In genomic region chr3:149658444-149659172, GRCh38 we compare ENCODE assay signal across 8 cellular contexts. TPM values are rescaled to one million over a fixed set of nuclear protein-coding genes. Genes with fewer than 3 reads are reported as not detected.
DNase-seq lines count a peak whose midpoint lies in the region; ATAC-seq and TF ChIP-seq lines count a peak whose summit lies in the region.

No MANE protein-coding gene starts in this region.

- no peak for TF ChIP-seq POLR2A in esophagus squamous epithelium (IDR thresholded peaks at IDR 0.05)

- POLR2A ChIA-PET in A673 (lab: Charles Lee; ENCODE audit: low non-redundant PET) = interaction anchor here (0.7 to 1.5 kb wide), 7 partner anchors 13 to 85 kb away, joined by 3 to 11 read pairs (median 3); no protein-coding TSS in a partner anchor

- 3 to 6% methylated on average over 7 to 14 of the region's 33 CpGs for WGBS in esophagus squamous epithelium, 2 donors

- peak overlapping the region; percentile 99 for H3K27ac ChIP-seq in A673 (ENCODE audit: low read depth, low read length, poor library complexity, severe bottlenecking)
- peak overlapping the region; percentile 95 to 98 (median 97) for H3K27ac ChIP-seq in esophagus squamous epithelium
- H3K27ac ChIP-seq in tibial artery = peak overlapping the region; percentile 96 to 98

- intact Hi-C loops in A673 (cut with micrococcal nuclease; ENCODE audit: unreplicated experiment) = loop anchor here (5.0 to 10.0 kb wide), 3 partner anchors 54 to 126 kb away; no protein-coding TSS in a partner anchor
- intact Hi-C loops in esophagus squamous epithelium (cut with DNase I) = loop anchor here (10.0 kb wide), 1 partner anchor 84 kb away; no protein-coding TSS in a partner anchor
- intact Hi-C loops in tibial artery (cut with DNase I; ENCODE audit: low total_unique reads) = loop anchor here (2.0 to 10.0 kb wide), 3 partner anchors 76 to 274 kb away; no protein-coding TSS in a partner anchor

- DNase-seq in A673 (ENCODE audit: low spot score) (peak; percentile 86), GM13976 (ENCODE audit: low spot score) (peak; percentile 86), NCI-H2107 (lab: John Stamatoyannopoulos, UW) (peak; percentile 33), esophagus squamous epithelium (lab: John Stamatoyannopoulos, UW) (no peak), tibial artery (peak; percentile 84 to 93)
- DNase-seq in activated CD8-positive, alpha-beta memory T cell treated with anti-CD3 and anti-CD28 coated beads for 48 hours (ENCODE audit: low read depth in 2 of 3, low spot score in 2 of 3) = peak in 2 of 3 experiments; percentile 5 to 16

- H3K9ac ChIP-seq in mucosa of stomach (ENCODE audit: low read length) = peak overlapping the region; percentile 87

- H3K4me3 ChIP-seq in A673 (ENCODE audit: low read depth, low read length, poor library complexity, severe bottlenecking) = peak overlapping the region; percentile 66
- peak overlapping the region; percentile 61 to 76 (median 76) for H3K4me3 ChIP-seq in esophagus squamous epithelium
- H3K4me3 ChIP-seq in mucosa of stomach (ENCODE audit: low read length) = peak overlapping the region; percentile 81
- peak overlapping the region; percentile 71 to 76 for H3K4me3 ChIP-seq in tibial artery

- H3K4me1 ChIP-seq in A673 (ENCODE audit: insufficient read depth, low read length, poor library complexity, severe bottlenecking) = peaks cover 25% of the 10 kb centered on the region
- peaks cover 11 to 64% (median 27%) of the 10 kb centered on the region in 3 donors for H3K4me1 ChIP-seq in esophagus squamous epithelium
- H3K4me1 ChIP-seq in mucosa of stomach (ENCODE audit: control insufficient read depth, insufficient read depth, low read length) = peaks cover 14% of the 10 kb centered on the region
- H3K4me1 ChIP-seq in tibial artery = peaks cover 0 to 38% (median 26%) of the 10 kb centered on the region in 4 donors

- in situ Hi-C loops in GM13976 (cut with MboI; ENCODE audit: low sequenced_read_pairs, unreplicated experiment) = no loop called here

- H3K9me3 ChIP-seq in A673 (ENCODE audit: low read depth, low read length, poor library complexity, severe bottlenecking) (no peaks in the 10 kb centered on the region), esophagus squamous epithelium (no peaks in the 10 kb centered on the region), mucosa of stomach (ENCODE audit: control insufficient read depth, low read length) (no peaks in the 10 kb centered on the region), tibial artery (no peaks in the 10 kb centered on the region)

- no peaks in the 10 kb centered on the region for H3K27me3 ChIP-seq in A673 (replicated peaks; ENCODE audit: insufficient read depth, low read depth, low read length, poor library complexity)
- no peaks in the 10 kb centered on the region for H3K27me3 ChIP-seq in esophagus squamous epithelium
- H3K27me3 ChIP-seq in mucosa of stomach (ENCODE audit: control insufficient read depth, insufficient read depth, low read length) = peaks cover 12% of the 10 kb centered on the region
- H3K27me3 ChIP-seq in tibial artery = no peaks in the 10 kb centered on the region

- BruUV-seq in A673 (replicated peaks; lab: Mats Ljungman, UMichigan) = TSS peak; percentile 72

- H3K36me3 ChIP-seq in A673 (ENCODE audit: insufficient read depth, low read length, poor library complexity, severe bottlenecking) (peaks cover 4% of the 10 kb centered on the region), esophagus squamous epithelium (no peaks in the 10 kb centered on the region), mucosa of stomach (ENCODE audit: control insufficient read depth, insufficient read depth, low read length) (no peaks in the 10 kb centered on the region), tibial artery (no peaks in the 10 kb centered on the region)

- CTCF ChIA-PET in A673 (lab: Charles Lee) = interaction anchor here (0.6 to 0.9 kb wide), 2 partner anchors 90 to 107 kb away, joined by 3 to 4 read pairs; no protein-coding TSS in a partner anchor

- peak; percentile 75 for ATAC-seq in HG02759 (IDR thresholded peaks at IDR 0.05; ENCODE audit: unreplicated experiment)

- TF ChIP-seq CTCF in A673 (conservative IDR thresholded peaks at IDR 0.05; ENCODE audit: low read depth, low read length) (0 out of 2 replicates have a peak, but pooled peaks have one; percentile 14), GM13976 (IDR thresholded peaks at IDR 0.05; ENCODE audit: borderline replicate concordance, control extremely low read depth, extremely low read depth, insufficient read depth, missing control alignments) (peak; percentile 15), esophagus squamous epithelium (IDR thresholded peaks at IDR 0.05) (peak in 1 of 6 experiments; percentile 9), tibial artery (IDR thresholded peaks at IDR 0.05) (peak in 1 of 2 experiments; percentile 28)

RNA-seq across cellular contexts. Expression of gene WWTR1, which starts 0.8 kb away (rescaled TPM):
- total RNA-seq in A673 (2021) (72.9 and 76.8 TPM in 2 replicates), esophagus squamous epithelium (100 to 1,000 TPM in 1 of 4 donors, 10 to 100 TPM in 3; 35.7 to 116 (median 39.6) TPM)
